ENCODE assay signal across 22 cellular contexts in the genomic region with DNA sequence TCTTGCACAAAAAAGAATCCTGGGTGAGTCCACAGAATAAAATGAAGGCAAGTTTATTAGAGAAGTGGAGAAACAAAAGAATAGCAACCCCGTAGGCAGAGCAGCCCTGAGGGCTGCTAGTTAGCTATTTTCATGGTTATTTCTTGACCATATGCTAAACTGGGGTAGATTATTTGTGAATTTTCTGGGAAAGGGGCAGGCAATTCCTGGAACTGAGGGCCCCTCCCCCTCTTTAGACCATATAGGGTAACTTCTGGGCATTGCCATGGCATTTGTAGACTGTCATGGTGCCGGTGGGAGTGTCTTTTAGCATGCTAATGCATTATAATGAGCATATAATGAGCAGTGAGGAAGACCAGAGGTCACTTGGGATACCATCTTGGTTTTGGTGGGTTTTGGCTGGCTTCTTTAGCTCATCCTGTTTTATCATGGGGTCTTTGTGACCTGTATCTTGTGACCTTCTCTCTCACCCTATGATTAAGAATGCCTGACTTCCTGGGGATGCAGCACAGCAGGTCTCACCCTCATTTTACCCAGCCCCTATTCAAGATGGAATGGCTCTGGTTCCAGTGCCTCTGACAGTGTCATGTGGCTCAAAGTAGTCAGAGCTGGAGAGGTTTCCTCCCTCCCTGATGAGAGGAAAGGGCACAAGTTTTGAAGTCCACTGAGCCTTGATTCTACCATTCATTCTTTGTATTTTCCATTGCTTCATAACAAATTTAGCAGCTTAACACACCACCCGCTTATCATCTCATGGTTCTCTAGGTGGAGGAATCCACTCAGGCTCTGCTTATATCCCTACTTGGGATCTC. TPM values are rescaled to one million over a fixed set of nuclear protein-coding genes. Genes with fewer than 3 reads are reported as not detected.
DNase-seq lines count a peak whose midpoint lies in the region; ATAC-seq, FAIRE-seq and TF ChIP-seq lines count a peak whose summit lies in the region.
"Had no signal": no experiment of that assay in that cellular context is flagged by ENCODE, and none has a peak within 500 bp of the region (broad histone marks: within the 10 kb centered on the region; RNA-seq: fewer than 3 reads in every experiment).

No MANE protein-coding gene starts in this region.

- H3K9ac ChIP-seq in SK-N-MC (ENCODE audit: insufficient read length) (no peak overlapping the region), H1 (replicated peaks in 1 of 4; ENCODE audit: extremely low read depth in 1 of 4, low read depth in 3 of 4, low read length in 3 of 4) (no peak overlapping the region)
- H3K9ac ChIP-seq: neural progenitor cell had no signal

- peaks cover 14% of the 10 kb centered on the region for H3K36me3 Mint-ChIP-seq in activated naive CD4-positive, alpha-beta T cell treated with anti-CD3 and anti-CD28 coated beads, Interleukin-2, amount 10 ng/mL, durations not matched to agents 7 days and 5 days
- peaks cover 2 to 8% of the 10 kb centered on the region in 2 donors for H3K36me3 Mint-ChIP-seq in stimulated activated naive B cell treated with anti-CD40 and anti-IgM and Interleukin-4, amounts not matched to agents 10 μg/mL and 1 μg/mL and 100 μg/mL, for 72 hours
- H3K36me3 Mint-ChIP-seq: mesothelial cell of epicardium, neural progenitor cell had no signal

- H3K9me3 ChIP-seq in SK-N-MC (ENCODE audit: low read depth, low read length): no peaks in the 10 kb centered on the region
- H3K9me3 ChIP-seq in H1 (ENCODE audit: insufficient read depth in 2 of 2, low read depth in 1 of 2, low read length in 1 of 2): no peaks in the 10 kb centered on the region

- H3K4me2 ChIP-seq in H1 (ENCODE audit: insufficient read depth in 1 of 2, low read depth in 2 of 2, low read length in 2 of 2): peak overlapping the region in 1 of 2 experiments; percentile 18; a peak in 1 of 4 replicates
- H3K4me2 ChIP-seq: neural progenitor cell had no signal

- POLR2A ChIA-PET in H1 (lab: Charles Lee; ENCODE audit: partially characterized antibody): interaction anchor here (0.6 to 1.4 kb wide), 2 partner anchors 11 to 117 kb away, joined by 3 read pairs; no protein-coding TSS in a partner anchor

- peaks cover 0 to 18% of the 10 kb centered on the region in 2 experiments; a peak in 1 of 4 replicates for H3K79me2 ChIP-seq in H1 (ENCODE audit: control insufficient read depth in 1 of 2, insufficient read depth in 2 of 2, low read length in 2 of 2)

- H2BK120ac ChIP-seq in H1 (replicated peaks; ENCODE audit: low read depth, low read length): no peak overlapping the region

- no peak overlapping the region for H4K5ac ChIP-seq in H1 (ENCODE audit: insufficient read length, low read depth, low read length)

- no peaks in the 10 kb centered on the region for H3K27me3 Mint-ChIP-seq in activated naive CD4-positive, alpha-beta T cell treated with anti-CD3 and anti-CD28 coated beads, Interleukin-2, amount 10 ng/mL, durations not matched to agents 7 days and 5 days
- H3K27me3 Mint-ChIP-seq in stimulated activated naive B cell treated with anti-CD40 and anti-IgM and Interleukin-4, amounts not matched to agents 10 μg/mL and 1 μg/mL and 100 μg/mL, for 72 hours: no peaks in the 10 kb centered on the region
- H3K27me3 Mint-ChIP-seq: T-cell had no signal

- peaks cover 75% of the 10 kb centered on the region for H3K4me1 Mint-ChIP-seq in activated naive CD4-positive, alpha-beta T cell treated with anti-CD3 and anti-CD28 coated beads, Interleukin-2, amount 10 ng/mL, durations not matched to agents 7 days and 5 days
- H3K4me1 Mint-ChIP-seq in stimulated activated naive B cell treated with anti-CD40 and anti-IgM and Interleukin-4, amounts not matched to agents 10 μg/mL and 1 μg/mL and 100 μg/mL, for 72 hours: peaks cover 14 to 32% of the 10 kb centered on the region in 2 donors

- H3K4me3 Mint-ChIP-seq in activated naive CD4-positive, alpha-beta T cell treated with anti-CD3 and anti-CD28 coated beads, Interleukin-2, amount 10 ng/mL, durations not matched to agents 7 days and 5 days: no peak overlapping the region
- no peak overlapping the region for H3K4me3 Mint-ChIP-seq in stimulated activated naive B cell treated with anti-CD40 and anti-IgM and Interleukin-4, amounts not matched to agents 10 μg/mL and 1 μg/mL and 100 μg/mL, for 72 hours
- H3K4me3 Mint-ChIP-seq: mesothelial cell of epicardium, neural progenitor cell, T-cell had no signal

- ATAC-seq in stimulated activated naive B cell treated with anti-CD40 and anti-IgM and Interleukin-4, amounts not matched to agents 10 μg/mL and 1 μg/mL and 100 μg/mL, for 72 hours (replicated peaks): no peak
- no peak for ATAC-seq in GM19324 (IDR thresholded peaks at IDR 0.05; ENCODE audit: low FRiP score, unreplicated experiment)
- ATAC-seq: activated CD4-positive, CD25-positive, alpha-beta regulatory T cell treated with anti-CD3 and anti-CD28 coated beads, Interleukin-2, amount 50 U/mL, for 24 hours; T-cell had no signal

- no peak for TF ChIP-seq RAD21 in H1 (IDR thresholded peaks at IDR 0.05 in 1 of 2, conservative IDR thresholded peaks at IDR 0.05 in 1 of 2; ENCODE audit: low read depth in 2 of 2, low read length in 2 of 2)

- peak overlapping the region; percentile 69 for H3K27ac Mint-ChIP-seq in activated naive CD4-positive, alpha-beta T cell treated with anti-CD3 and anti-CD28 coated beads, Interleukin-2, amount 10 ng/mL, durations not matched to agents 7 days and 5 days
- H3K27ac Mint-ChIP-seq in stimulated activated naive B cell treated with anti-CD40 and anti-IgM and Interleukin-4, amounts not matched to agents 10 μg/mL and 1 μg/mL and 100 μg/mL, for 72 hours: peak overlapping the region; percentile 65
- H3K27ac Mint-ChIP-seq: neural progenitor cell had no signal

- no peaks in the 10 kb centered on the region for H3K27me3 ChIP-seq in H1 (replicated peaks in 1 of 4; ENCODE audit: control insufficient read depth in 3 of 4, extremely low read depth in 1 of 4, insufficient read depth in 3 of 4, low read length in 3 of 4)
- H3K27me3 ChIP-seq: neural progenitor cell had no signal

- H2BK15ac ChIP-seq in H1 (ENCODE audit: low read length): no peak overlapping the region

- H2BK20ac ChIP-seq in H1 (ENCODE audit: low read length): no peak overlapping the region

- H3K18ac ChIP-seq in H1 (ENCODE audit: extremely low read depth, low read length): no peak overlapping the region

- H3K36me3 ChIP-seq in SK-N-MC (ENCODE audit: insufficient read depth, low read length): peaks cover 7% of the 10 kb centered on the region; the same call in 1 of the 2 replicates
- H3K36me3 ChIP-seq in H1 (ENCODE audit: control insufficient read depth in 2 of 4, insufficient read depth in 4 of 4, low read length in 3 of 4): no peaks in the 10 kb centered on the region
- H3K36me3 ChIP-seq: neural progenitor cell had no signal

- H2BK5ac ChIP-seq in H1 (ENCODE audit: low read depth, low read length): 0 out of 2 replicates have a peak overlapping the region, but pooled peaks have one; percentile 1

- no peak overlapping the region for H2AFZ ChIP-seq in H1 (ENCODE audit: low read length)
- H2AFZ ChIP-seq: neural progenitor cell had no signal

- WGBS in H1 (ENCODE audit: extremely low coverage in 1 of 2, insufficient coverage in 1 of 2, insufficient read length in 1 of 2, insufficient replicate concordance in 2 of 2, low coverage in 1 of 2, low lambda C conversion rate in 2 of 2, missing lambda C conversion rate in 1 of 2), 2 experiments: 88% methylated on average over 3 of the region's 3 CpGs; no CpG with 5 or more reads in 1 of the 2 experiments

- H4K20me1 ChIP-seq in H1 (replicated peaks in 1 of 2; ENCODE audit: control insufficient read depth in 1 of 2, insufficient read depth in 2 of 2, low read length in 2 of 2): peaks cover 0 to 2% of the 10 kb centered on the region in 2 experiments

- FAIRE-seq in H1 (lab: Jason Lieb, UNC): no peak
- FAIRE-seq: GM19239, HTR-8/SVneo had no signal

- H4K91ac ChIP-seq in H1 (replicated peaks; ENCODE audit: insufficient read length, low read length): no peak overlapping the region

- H3K27ac ChIP-seq in SK-N-MC (peak overlapping the region; percentile 96; the same call in 1 of the 2 replicates), H1 (ENCODE audit: low read depth, low read length) (no peak overlapping the region)
- H3K27ac ChIP-seq: neural progenitor cell had no signal

- no peak for TF ChIP-seq POLR2A in H1 (IDR thresholded peaks at IDR 0.05; ENCODE audit: control extremely low read depth in 1 of 2, low read depth in 2 of 2, low read length in 2 of 2)

- H3K56ac ChIP-seq in H1 (replicated peaks; ENCODE audit: insufficient read length, low read depth, low read length): no peak overlapping the region

- no peak overlapping the region for H2AK5ac ChIP-seq in H1 (ENCODE audit: low read depth, low read length)

- TF ChIP-seq CTCF in H1 (IDR thresholded peaks at IDR 0.05; ENCODE audit: control extremely low read depth in 1 of 3, insufficient read depth in 1 of 3, low read depth in 1 of 3, low read length in 3 of 3): no peak

- TF ChIP-seq EP300 in H1 (IDR thresholded peaks at IDR 0.05; ENCODE audit: borderline replicate concordance in 1 of 2, low read depth in 2 of 2, low read length in 2 of 2): no peak

- 0 out of 2 replicates have a peak, but pooled peaks cover 2% of the 10 kb centered on the region for H3K79me1 ChIP-seq in H1 (ENCODE audit: low read depth, low read length)

- no peak overlapping the region for H3K23ac ChIP-seq in H1 (ENCODE audit: insufficient read length)

- no peak for DNase-seq in activated naive CD4-positive, alpha-beta T cell treated with anti-CD3 and anti-CD28 coated beads, Interleukin-2, amount 10 ng/mL, durations not matched to agents 7 days and 5 days
- DNase-seq in activated naive CD4-positive, alpha-beta T cell treated with anti-CD3 and anti-CD28 coated beads, Interleukin-2, amount 50 U/mL, for 16 hours: no peak
- DNase-seq in SK-N-MC (ENCODE audit: low read depth, low spot score) (no peak), H1 (ENCODE audit: low read depth in 1 of 2, low spot score in 2 of 2) (no peak), putamen (ENCODE audit: low spot score) (no peak), activated gamma-delta T cell (lab: John Stamatoyannopoulos, UW) (no peak)
- DNase-seq in stimulated activated naive B cell treated with anti-CD40 and anti-IgM and Interleukin-4, amounts not matched to agents 10 μg/mL and 1 μg/mL and 100 μg/mL, for 72 hours: no peak
- DNase-seq: activated T-cell treated with anti-CD3 and anti-CD28 coated beads for 4 hours; central memory CD4-positive, alpha-beta T cell; effector memory CD4-positive, alpha-beta T cell; EL; NCI-H1694 treated with DMSO at 0.1 percent for 48 hours; NCI-H446; NK-92 treated with Interleukin-12 subunit alpha and Interleukin-12 subunit beta, amount 100 ng/mL, for 24 hours; retina; T-cell had no signal

- H3K23me2 ChIP-seq in H1 (ENCODE audit: low read depth, low read length): no peaks in the 10 kb centered on the region; the same call in 1 of the 2 replicates

- H3K9me3 Mint-ChIP-seq in activated naive CD4-positive, alpha-beta T cell treated with anti-CD3 and anti-CD28 coated beads, Interleukin-2, amount 10 ng/mL, durations not matched to agents 7 days and 5 days: no peaks in the 10 kb centered on the region
- no peaks in the 10 kb centered on the region for H3K9me3 Mint-ChIP-seq in stimulated activated naive B cell treated with anti-CD40 and anti-IgM and Interleukin-4, amounts not matched to agents 10 μg/mL and 1 μg/mL and 100 μg/mL, for 72 hours
- H3K9me3 Mint-ChIP-seq: mesothelial cell of epicardium, neural progenitor cell, T-cell had no signal

- no peak overlapping the region for H4K8ac ChIP-seq in H1 (ENCODE audit: extremely low read depth, insufficient read depth, low read length)

- H3K14ac ChIP-seq in H1 (ENCODE audit: insufficient read length): no peak overlapping the region

- peaks cover 2 to 17% (median 11%) of the 10 kb centered on the region in 4 experiments; a peak in 6 of 7 replicates for H3K4me1 ChIP-seq in H1 (replicated peaks in 1 of 4; ENCODE audit: control insufficient read depth in 3 of 4, insufficient read depth in 4 of 4, low read length in 3 of 4)

- H3K4me3 ChIP-seq in SK-N-MC (no peak overlapping the region), H1 (ENCODE audit: extremely low read depth in 1 of 4, insufficient read depth in 2 of 4, low read depth in 3 of 4, low read length in 4 of 4) (no peak overlapping the region)
- H3K4me3 ChIP-seq: neural progenitor cell had no signal

- CTCF ChIA-PET in activated naive CD4-positive, alpha-beta T cell treated with anti-CD3 and anti-CD28 coated beads, Interleukin-2, amount 10 ng/mL, durations not matched to agents 7 days and 5 days (lab: Charles Lee): interaction anchor here (0.6 to 1.0 kb wide), 2 partner anchors 31 to 206 kb away, joined by 3 to 4 read pairs; no protein-coding TSS in a partner anchor
- CTCF ChIA-PET in H1 (lab: Charles Lee; ENCODE audit: partially characterized antibody): interaction anchor here (0.6 to 2.7 kb wide), 7 partner anchors 11 to 161 kb away, joined by 3 to 10 read pairs (median 4); no protein-coding TSS in a partner anchor

- H3K4ac ChIP-seq in H1 (replicated peaks; ENCODE audit: insufficient read length, low read depth, low read length): no peak overlapping the region

- H2BK12ac ChIP-seq in H1 (ENCODE audit: low read depth, low read length): no peak overlapping the region; the same call in 1 of the 2 replicates

RNA-seq across cellular contexts. Expression of gene LGALS9, which starts 55.7 kb away (rescaled TPM):
- 0.77 and 1.7 TPM in 2 replicates for total RNA-seq in H1 (2021; fragmentation: NEBNext Ultra II Directional; extraction: Animal tissue kit (Norgen Biotek cat#: 25700))
- 0.95 and 2.8 TPM in 2 replicates for polyA plus RNA-seq in H1 (2011; rRNA removed)
- 1.8 TPM for polyA plus RNA-seq in H1 (2011; cell fraction: cytosol; rRNA removed)
- 12.2 TPM for polyA plus RNA-seq in H1 (2011; cell fraction: nucleus; rRNA removed)
- 2.4 to 3.2 TPM (median 2.6 TPM) in 4 replicates for polyA plus RNA-seq in H1 (2012, experiment 1 of 2)
- 0.59 TPM for polyA plus RNA-seq in H1 (2012, experiment 2 of 2)
- 0.67 TPM for polyA plus RNA-seq in H1 (2013, experiment 1 of 2)
- polyA plus RNA-seq in H1 (2013, experiment 2 of 2): 0.61 TPM
- 2.1 and 2.8 TPM in 2 replicates for polyA minus RNA-seq in H1 (2011; rRNA and poly(A)+ RNA removed)
- 0.73 TPM for polyA minus RNA-seq in H1 (2011; cell fraction: cytosol; rRNA and poly(A)+ RNA removed)
- 8.4 TPM for polyA minus RNA-seq in H1 (2011; cell fraction: nucleus; rRNA and poly(A)+ RNA removed)
